ENCODE assay signal across 13 cellular contexts in the genomic region with DNA sequence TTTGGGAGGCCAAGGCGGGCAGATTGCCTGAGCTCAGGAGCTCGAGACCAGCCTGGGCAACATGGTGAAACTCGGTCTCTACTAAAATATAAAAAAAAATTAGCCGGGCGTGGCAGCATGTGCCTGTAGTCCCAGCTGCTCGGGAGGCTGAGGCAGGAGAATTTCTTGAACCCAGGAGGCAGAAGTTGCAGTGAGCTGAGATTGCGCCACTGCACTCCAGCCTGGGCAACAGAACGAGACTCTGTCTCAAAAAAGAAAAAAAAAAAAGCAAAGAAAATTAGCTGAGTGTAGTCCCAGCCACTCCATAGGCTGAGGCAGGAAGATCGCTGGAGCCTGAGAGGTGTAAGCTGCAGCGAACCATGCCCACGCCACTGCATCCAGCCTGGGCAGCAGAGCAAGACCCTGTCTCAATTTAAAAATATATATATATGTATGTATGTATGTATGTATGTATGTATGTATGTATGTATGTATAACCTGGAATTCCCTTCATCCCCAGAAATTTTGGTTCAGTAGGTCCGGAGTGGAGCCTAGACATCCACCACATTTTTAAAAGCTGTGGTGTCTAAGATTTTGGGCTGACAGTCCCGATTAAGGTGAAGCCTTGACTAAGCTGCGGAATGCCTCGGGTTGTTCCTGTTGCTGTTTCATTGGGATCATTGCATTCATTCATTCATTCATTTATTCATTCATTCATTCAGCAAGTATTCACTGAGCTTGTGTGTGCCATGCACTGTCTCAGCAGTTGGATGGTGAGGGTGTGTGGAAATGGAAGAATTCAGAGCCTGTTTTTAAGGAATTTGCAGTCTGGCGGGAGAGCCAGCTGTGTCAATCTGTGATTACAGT.
"Had no signal": no experiment of that assay in that cellular context is flagged by ENCODE, and none has a peak within 500 bp of the region (broad histone marks: within the 10 kb centered on the region; RNA-seq: fewer than 3 reads in every experiment).

No MANE protein-coding gene starts in this region.

- H3K36me3 ChIP-seq: right atrium auricular region had no signal

- H3K27ac ChIP-seq: ascending aorta, right atrium auricular region had no signal

- H3K27me3 Mint-ChIP-seq: activated CD4-positive, alpha-beta T cell treated with anti-CD3 and anti-CD28 coated beads, Interleukin-2, amount 10 ng/mL, durations not matched to agents 24 days and 14 days; naive thymus-derived CD8-positive, alpha-beta T cell had no signal

- H3K27ac Mint-ChIP-seq: activated CD4-positive, alpha-beta T cell treated with anti-CD3 and anti-CD28 coated beads, Interleukin-2, amount 10 ng/mL, durations not matched to agents 24 days and 14 days; activated naive CD4-positive, alpha-beta T cell treated with anti-CD3 and anti-CD28 coated beads for 36 hours; T-helper 1 cell treated with Interleukin-12 subunit alpha and Interleukin-12 subunit beta and Interleukin-4 antibody, amounts not matched to agents 30 μg/mL and 1 μg/mL, for 36 hours had no signal

- H3K9me3 Mint-ChIP-seq: activated CD4-positive, alpha-beta T cell treated with anti-CD3 and anti-CD28 coated beads, Interleukin-2, amount 10 ng/mL, durations not matched to agents 24 days and 14 days; activated naive CD4-positive, alpha-beta T cell treated with anti-CD3 and anti-CD28 coated beads for 36 hours; activated T-helper 1 cell treated with anti-CD3 and anti-CD28 coated beads, Interleukin-12 subunit alpha, Interleukin-12 subunit beta, Interleukin-2, Interleukin-4 antibody, amounts not matched to agents 30 ng/mL and 10 ng/mL and 1 ng/mL, durations not matched to agents 14 hours and 24 hours and 36 hours; naive thymus-derived CD8-positive, alpha-beta T cell; T-helper 1 cell treated with Interleukin-12 subunit alpha and Interleukin-12 subunit beta and Interleukin-4 antibody, amounts not matched to agents 30 μg/mL and 1 μg/mL, for 36 hours had no signal

- H3K4me3 Mint-ChIP-seq: activated CD4-positive, alpha-beta T cell treated with anti-CD3 and anti-CD28 coated beads, Interleukin-2, amount 10 ng/mL, durations not matched to agents 24 days and 14 days; activated naive CD4-positive, alpha-beta T cell treated with anti-CD3 and anti-CD28 coated beads for 36 hours; activated T-helper 1 cell treated with anti-CD3 and anti-CD28 coated beads, Interleukin-12 subunit alpha, Interleukin-12 subunit beta, Interleukin-2, Interleukin-4 antibody, amounts not matched to agents 30 ng/mL and 10 ng/mL and 1 ng/mL, durations not matched to agents 14 hours and 24 hours and 36 hours; naive thymus-derived CD8-positive, alpha-beta T cell; T-helper 1 cell treated with Interleukin-12 subunit alpha and Interleukin-12 subunit beta and Interleukin-4 antibody, amounts not matched to agents 30 μg/mL and 1 μg/mL, for 36 hours had no signal

- H3K27me3 ChIP-seq: ascending aorta, esophagus muscularis mucosa, hepatocyte, right atrium auricular region, spleen had no signal

- ATAC-seq: naive thymus-derived CD8-positive, alpha-beta T cell had no signal

- H3K4me3 ChIP-seq: ascending aorta, esophagus muscularis mucosa, hepatocyte, right atrium auricular region, spleen had no signal

- DNase-seq: activated CD4-positive, alpha-beta T cell treated with anti-CD3 and anti-CD28 coated beads, Interleukin-2, amount 10 ng/mL, durations not matched to agents 24 days and 14 days; activated CD4-positive, CD25-positive, alpha-beta regulatory T cell; activated naive CD4-positive, alpha-beta T cell treated with anti-CD3 and anti-CD28 coated beads for 36 hours; islet precursor cell; naive thymus-derived CD8-positive, alpha-beta T cell; nucleus accumbens had no signal

- H3K9me3 ChIP-seq: ascending aorta, esophagus muscularis mucosa, right atrium auricular region, spleen had no signal
